ENCODE assay signal across 8 cellular contexts in genomic region chr20:53750827-53751393, GRCh38.
DNase-seq lines count a peak whose midpoint lies in the region; ATAC-seq and TF ChIP-seq lines count a peak whose summit lies in the region.

No MANE protein-coding gene starts in this region.

- in situ Hi-C loops in KBM-7 (cut with MboI; ENCODE audit: low pct_unique_long_range_greater_than_20kb, low sequenced_read_pairs), result no loop called here

- H4K20me1 ChIP-seq in DND-41 (ENCODE audit: insufficient read depth, low read length), result no peaks in the 10 kb centered on the region
- H4K20me1 ChIP-seq in hepatocyte (ENCODE audit: insufficient read depth, poor library complexity, severe bottlenecking), result no peaks in the 10 kb centered on the region

- H3K27ac ChIP-seq in DND-41 (ENCODE audit: low read length) (peak overlapping the region; percentile 86), hepatocyte (peak overlapping the region; percentile 91)

- H3K4me1 ChIP-seq in DND-41 (ENCODE audit: insufficient read depth, low read length), result peaks cover 66% of the 10 kb centered on the region
- H3K4me1 ChIP-seq in hepatocyte (ENCODE audit: insufficient read depth), result peaks cover 49% of the 10 kb centered on the region

- H3K4me2 ChIP-seq in DND-41 (ENCODE audit: insufficient read depth, low read length) (peak overlapping the region; percentile 31; the same call in 1 of the 2 replicates), hepatocyte (peak overlapping the region; percentile 7)

- H2AFZ ChIP-seq in DND-41 (ENCODE audit: low read depth, low read length) (peak overlapping the region; percentile 57), hepatocyte (peak overlapping the region; percentile 9)

- H3K9ac ChIP-seq in DND-41 (ENCODE audit: low read depth, low read length), result peak overlapping the region; percentile 35

- H3K27me3 ChIP-seq in DND-41 (ENCODE audit: insufficient read depth, low read length, poor library complexity), result no peaks in the 10 kb centered on the region
- no peaks in the 10 kb centered on the region for H3K27me3 ChIP-seq in hepatocyte

- H3K9me3 Mint-ChIP-seq in activated T-cell treated with anti-CD3 and anti-CD28 coated beads, Interleukin-2, amount 50 U/mL, for 72 hours, result no peaks in the 10 kb centered on the region

- H3K36me3 Mint-ChIP-seq in activated T-cell treated with anti-CD3 and anti-CD28 coated beads, Interleukin-2, amount 50 U/mL, for 72 hours (ENCODE audit: insufficient read depth in 2 of 2), result no peaks in the 10 kb centered on the region

- H3K9me2 ChIP-seq in hepatocyte (replicated peaks; ENCODE audit: insufficient read depth), result no peaks in the 10 kb centered on the region

- H3K4me3 ChIP-seq in DND-41 (ENCODE audit: low read depth in 1 of 2, low read length in 2 of 2) (no peak overlapping the region), hepatocyte (no peak overlapping the region)

- peak; percentile 65 for DNase-seq in DND-41
- DNase-seq in KBM-7, result peak; percentile 96
- peak; percentile 18 to 35 for DNase-seq in activated T-cell treated with anti-CD3 and anti-CD28 coated beads, Interleukin-2, amount 50 U/mL, for 72 hours
- peak; percentile 75 for DNase-seq in hepatocyte (ENCODE audit: low spot score)
- peak; percentile 12 to 16 for DNase-seq in stimulated activated CD8-positive, alpha-beta memory T cell treated with anti-CD3 and anti-CD28 coated beads, Interleukin-7, amount 100 ng/mL, for 48 hours (ENCODE audit: extremely low read depth in 1 of 2, low read depth in 1 of 2)
- no peak for DNase-seq in GOT3 (lab: John Stamatoyannopoulos, UW)
- no peak for DNase-seq in NCI-H748 treated with DMSO at 0.1 percent for 48 hours (lab: John Stamatoyannopoulos, UW)

- H3K36me3 ChIP-seq in DND-41 (ENCODE audit: insufficient read depth, low read length) (no peaks in the 10 kb centered on the region), hepatocyte (replicated peaks; ENCODE audit: insufficient read depth, low read depth) (no peaks in the 10 kb centered on the region)

- peak overlapping the region; percentile 72 to 84 for H3K4me3 Mint-ChIP-seq in activated T-cell treated with anti-CD3 and anti-CD28 coated beads, Interleukin-2, amount 50 U/mL, for 72 hours

- H3K4me1 Mint-ChIP-seq in activated T-cell treated with anti-CD3 and anti-CD28 coated beads, Interleukin-2, amount 50 U/mL, for 72 hours (ENCODE audit: low read depth), result peaks cover 74% of the 10 kb centered on the region

- TF ChIP-seq CTCF in DND-41 (IDR thresholded peaks at IDR 0.05; ENCODE audit: borderline replicate concordance, extremely low read depth, low read length, poor library complexity, severe bottlenecking), result peak; percentile 31
- no peak for TF ChIP-seq CTCF in hepatocyte (IDR thresholded peaks at IDR 0.05; ENCODE audit: poor library complexity)

- no peaks in the 10 kb centered on the region for H3K27me3 Mint-ChIP-seq in activated T-cell treated with anti-CD3 and anti-CD28 coated beads, Interleukin-2, amount 50 U/mL, for 72 hours (ENCODE audit: low read depth)

- ATAC-seq in DND-41 (ENCODE audit: insufficient read depth, low read depth), result peak; percentile 56
- peak; percentile 29 for ATAC-seq in GM21515 (IDR thresholded peaks at IDR 0.05; ENCODE audit: unreplicated experiment)
- ATAC-seq in activated T-cell treated with anti-CD3 and anti-CD28 coated beads, Interleukin-2, amount 50 U/mL, for 72 hours (replicated peaks in 1 of 2), result peak; percentile 46 to 53

- peak overlapping the region; percentile 99 for H3K27ac Mint-ChIP-seq in activated T-cell treated with anti-CD3 and anti-CD28 coated beads, Interleukin-2, amount 50 U/mL, for 72 hours

- WGBS in hepatocyte (ENCODE audit: low lambda C conversion rate, missing lambda C conversion rate), result 54% methylated on average over 12 of the region's 12 CpGs

- no peaks in the 10 kb centered on the region for H3K9me3 ChIP-seq in DND-41 (ENCODE audit: insufficient read depth, low read length, severe bottlenecking)
- H3K9me3 ChIP-seq in hepatocyte (ENCODE audit: low read depth), result no peaks in the 10 kb centered on the region

- no peaks in the 10 kb centered on the region for H3K79me2 ChIP-seq in DND-41 (ENCODE audit: insufficient read depth, low read length)
- no peaks in the 10 kb centered on the region for H3K79me2 ChIP-seq in hepatocyte

Comparison
In these comparisons a context has a peak if more than half of its experiments do, and no peak if none do; other contexts are left out.
1. DNase-seq: peak in DND-41 (single experiment), KBM-7 (single experiment), activated T-cell treated with anti-CD3 and anti-CD28 coated beads, Interleukin-2, amount 50 U/mL, for 72 hours (2 of 2), hepatocyte (single experiment) and stimulated activated CD8-positive, alpha-beta memory T cell treated with anti-CD3 and anti-CD28 coated beads, Interleukin-7, amount 100 ng/mL, for 48 hours (2 of 2); none in GOT3 (single experiment) and NCI-H748 treated with DMSO at 0.1 percent for 48 hours (single experiment).
2. Peak in every context shown above with its lines, with median percentiles within 50 percentile points of each other: ATAC-seq.